ENCODE assay signal across 1 cellular context in genomic region chr13:51921790-51922740, GRCh38.
TF ChIP-seq lines count a peak whose summit lies in the region.

No MANE protein-coding gene starts in this region.

TF ChIP-seq in K562, 482 proteins besides CTCF, POLR2A, EP300 and RAD21 (continued from another document and continues in another):
- TF ChIP-seq ZNF277 (CRISPR knock-in tag; IDR thresholded peaks at IDR 0.05; ENCODE audit: borderline replicate concordance) (no peak), FOS (IDR thresholded peaks at IDR 0.05; ENCODE audit: extremely low read depth, insufficient read length) (peak; percentile 52), ZNF121 (CRISPR knock-in tag; conservative IDR thresholded peaks at IDR 0.05) (no peak), KLF13 (tag; IDR thresholded peaks at IDR 0.05; ENCODE audit: borderline replicate concordance, low read depth) (no peak), UBTF (IDR thresholded peaks at IDR 0.05; ENCODE audit: borderline replicate concordance in 1 of 2, low read depth in 2 of 2, low read length in 2 of 2) (no peak), E4F1 (CRISPR knock-in tag; IDR thresholded peaks at IDR 0.05; ENCODE audit: borderline replicate concordance) (no peak), ZBTB17 (CRISPR knock-in tag; IDR thresholded peaks at IDR 0.05) (peak; percentile 7; the same call in 1 of the 2 replicates), ZFP1 (CRISPR knock-in tag; IDR thresholded peaks at IDR 0.05) (no peak), CBFB (CRISPR knock-in tag; IDR thresholded peaks at IDR 0.05) (no peak), HMG20A (CRISPR knock-in tag; conservative IDR thresholded peaks at IDR 0.05) (no peak), SMARCA4 (IDR thresholded peaks at IDR 0.05) (peak; percentile 92), XRCC3 (IDR thresholded peaks at IDR 0.05) (no peak), ZNF316 (IDR thresholded peaks at IDR 0.05) (no peak), ZNF592 (IDR thresholded peaks at IDR 0.05) (0 out of 2 replicates have a peak, but pooled peaks have one; percentile 56), LCOR (CRISPR knock-in tag; IDR thresholded peaks at IDR 0.05) (peak; percentile 53; the same call in 1 of the 2 replicates), ZNF212 (CRISPR knock-in tag; IDR thresholded peaks at IDR 0.05) (no peak), SIX5 (IDR thresholded peaks at IDR 0.05; ENCODE audit: borderline replicate concordance in 1 of 2, insufficient read depth in 1 of 2, low read depth in 1 of 2, low read length in 2 of 2) (no peak), ZBTB1 (CRISPR knock-in tag; IDR thresholded peaks at IDR 0.05; ENCODE audit: borderline replicate concordance, low read depth) (no peak), TAF15 (IDR thresholded peaks at IDR 0.05; ENCODE audit: low read depth, low read length) (no peak), TOE1 (IDR thresholded peaks at IDR 0.05; ENCODE audit: borderline replicate concordance) (peak; percentile 37; the same call in 1 of the 2 replicates), TOE1 (CRISPR knock-in tag; IDR thresholded peaks at IDR 0.05; ENCODE audit: borderline replicate concordance, low read depth) (no peak), HMGXB4 (CRISPR knock-in tag; IDR thresholded peaks at IDR 0.05) (no peak), MED1 (CRISPR knock-in tag; IDR thresholded peaks at IDR 0.05; ENCODE audit: borderline replicate concordance) (no peak), TFAP4 (CRISPR knock-in tag; IDR thresholded peaks at IDR 0.05; ENCODE audit: borderline replicate concordance) (peak; percentile 48; the same call in 1 of the 2 replicates), ZNF76 (CRISPR knock-in tag; IDR thresholded peaks at IDR 0.05; ENCODE audit: borderline replicate concordance) (no peak), EWSR1 (IDR thresholded peaks at IDR 0.05; ENCODE audit: borderline replicate concordance, low read depth, partially characterized antibody) (no peak), ZNF318 (IDR thresholded peaks at IDR 0.05; ENCODE audit: borderline replicate concordance in 1 of 2, low read depth in 1 of 2) (0 out of 4 replicates have a peak, but pooled peaks of 1 of the 2 experiments have one; percentile 45), ETV5 (CRISPR knock-in tag; IDR thresholded peaks at IDR 0.05; ENCODE audit: low read depth) (peak; percentile 55; the same call in 1 of the 2 replicates), CCAR2 (IDR thresholded peaks at IDR 0.05; ENCODE audit: low read depth, low read length) (peak; percentile 59; the same call in 1 of the 2 replicates)
